In the genomic region with DNA sequence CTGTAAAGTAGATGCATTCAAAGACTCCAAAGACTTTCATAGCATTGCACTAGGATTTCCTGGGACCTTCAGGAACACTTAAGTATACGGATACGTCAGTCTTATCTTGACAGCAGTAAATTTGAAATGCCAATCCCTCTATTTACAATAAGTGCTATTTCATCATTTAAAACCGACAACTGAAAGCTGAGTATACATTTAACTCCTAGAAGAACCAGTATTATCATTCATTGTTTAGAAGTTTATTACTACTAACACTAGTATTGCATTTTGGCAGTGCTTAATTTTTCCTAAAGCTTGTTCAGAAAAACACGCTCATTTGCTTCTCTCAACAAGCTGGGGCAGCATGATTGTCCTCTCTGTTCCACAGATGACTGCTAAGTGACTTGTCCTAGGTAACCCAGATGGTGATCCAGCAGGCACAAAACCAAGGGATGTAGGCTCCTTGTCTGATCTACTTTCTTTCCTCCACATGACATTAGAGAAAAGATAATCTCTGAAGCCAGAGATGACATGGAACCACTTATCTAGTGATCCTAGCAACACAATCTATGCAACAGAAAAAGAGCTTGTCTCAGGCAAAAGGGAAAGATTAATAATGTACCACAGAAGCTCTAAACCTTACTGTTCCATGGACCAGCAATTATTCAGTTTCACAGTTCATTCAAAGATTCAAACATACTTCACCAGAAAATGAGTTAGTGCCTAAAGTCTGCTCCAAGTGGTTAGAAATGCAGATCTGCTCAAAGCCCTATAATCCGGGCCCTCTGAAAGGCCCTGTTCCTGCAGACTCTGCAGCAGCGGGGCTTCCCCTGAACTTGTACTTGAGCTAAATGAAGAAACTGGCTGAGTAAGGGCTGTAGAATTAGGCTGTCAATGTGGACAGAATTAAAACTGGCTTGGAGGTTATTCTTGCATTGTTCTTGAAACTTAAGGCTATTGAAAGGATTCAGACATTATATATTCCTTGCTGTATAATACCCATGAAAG, we compare ENCODE assay signal across 8 cellular contexts. TPM values are rescaled to one million over a fixed set of nuclear protein-coding genes. Genes with fewer than 3 reads are reported as not detected.
DNase-seq lines count a peak whose midpoint lies in the region; TF ChIP-seq lines count a peak whose summit lies in the region.

No MANE protein-coding gene starts in this region.

- H4K20me1 ChIP-seq in KMS-11 (ENCODE audit: insufficient read depth): no peaks in the 10 kb centered on the region

- H3K4me1 ChIP-seq in KMS-11 (ENCODE audit: low read depth, poor library complexity, severe bottlenecking) (peaks cover 47% of the 10 kb centered on the region), mesodermal cell (ENCODE audit: control insufficient read depth, insufficient read depth, low read length, poor library complexity, severe bottlenecking) (peaks cover 56% of the 10 kb centered on the region), uterus (peaks cover 0 to 6% of the 10 kb centered on the region in 2 donors)

- H3K9ac ChIP-seq in KMS-11: no peak overlapping the region

- H3K27me3 ChIP-seq in KMS-11 (ENCODE audit: insufficient read depth, low read depth): no peaks in the 10 kb centered on the region
- no peaks in the 10 kb centered on the region for H3K27me3 ChIP-seq in uterus

- intact Hi-C loops in uterus (cut with DNase I; ENCODE audit: low total_unique reads): no loop called here

- peak overlapping the region; percentile 74 for H3K4me2 ChIP-seq in KMS-11

- H3K36me3 ChIP-seq in KMS-11 (ENCODE audit: insufficient read depth): no peaks in the 10 kb centered on the region
- H3K36me3 ChIP-seq in mesodermal cell (ENCODE audit: control insufficient read depth, insufficient read depth, low read length): peaks cover 45% of the 10 kb centered on the region
- H3K36me3 ChIP-seq in uterus: no peaks in the 10 kb centered on the region

- no peak for TF ChIP-seq POLR2A in uterus (IDR thresholded peaks at IDR 0.05)

- TF ChIP-seq CTCF in GM20000 (IDR thresholded peaks at IDR 0.05; ENCODE audit: extremely low read depth, missing control alignments) (no peak), KMS-11 (conservative IDR thresholded peaks at IDR 0.05; ENCODE audit: low read depth, low read length) (no peak), astrocyte of the cerebellum (IDR thresholded peaks at IDR 0.05; ENCODE audit: low read depth, low read length, missing control alignments) (no peak), uterus (IDR thresholded peaks at IDR 0.05) (no peak)

- 88% methylated on average over 5 of the region's 6 CpGs for WGBS in mesodermal cell (ENCODE audit: insufficient coverage in 2 of 2), 2 experiments

- H3K9me3 ChIP-seq in mesodermal cell (ENCODE audit: control insufficient read depth, low read length): no peaks in the 10 kb centered on the region
- H3K9me3 ChIP-seq in uterus: no peaks in the 10 kb centered on the region

- H3K27ac ChIP-seq in KMS-11 (peak overlapping the region; percentile 64; the same call in 1 of the 2 replicates), mesodermal cell (ENCODE audit: low read depth, low read length, severe bottlenecking) (peak overlapping the region; percentile 65), uterus (peak overlapping the region; percentile 84 to 94)

- in situ Hi-C loops in astrocyte of the cerebellum (cut with HindIII; ENCODE audit: low sequenced_read_pairs): loop anchor here (5.0 kb wide), 2 partner anchors 51 to 101 kb away; no protein-coding TSS in a partner anchor

- H3K4me3 ChIP-seq in KMS-11 (IDR thresholded peaks at IDR 0.05; ENCODE audit: insufficient read depth, low read depth, low read length) (no peak overlapping the region), astrocyte of the cerebellum (ENCODE audit: low read depth, low read length) (peak overlapping the region; percentile 1), mesodermal cell (ENCODE audit: extremely low read depth, insufficient read depth, low read length, poor library complexity, severe bottlenecking) (no peak overlapping the region), uterus (no peak overlapping the region)

- H2AFZ ChIP-seq in KMS-11 (ENCODE audit: low read depth): 0 out of 2 replicates have a peak overlapping the region, but pooled peaks have one; percentile 3

- DNase-seq in AG20443 (ENCODE audit: low spot score) (peak; percentile 30), GM20000 (ENCODE audit: low spot score) (peak; percentile 55), astrocyte of the cerebellum (ENCODE audit: low read depth) (no peak), uterus (no peak), iPS-NIHi11 (ENCODE audit: low spot score) (no peak), NCI-H146 (lab: John Stamatoyannopoulos, UW) (no peak)

- no peaks in the 10 kb centered on the region for H3K79me2 ChIP-seq in KMS-11 (ENCODE audit: insufficient read depth, low read depth)

RNA-seq across cellular contexts. Expression of a gene that starts 5.2 kb away (rescaled TPM):
- 28.1 TPM for polyA plus RNA-seq in mesodermal cell (2013, experiment 1 of 2)
- polyA plus RNA-seq in mesodermal cell (2013, experiment 2 of 2): 22.3 TPM
- 10 to 100 TPM in 3 of 4 donors, 1 to 10 TPM in 1; 8.2 to 35.9 (median 19.8) TPM for total RNA-seq in uterus

RNA-seq across cellular contexts. Expression of a gene that starts 51.9 kb away (rescaled TPM):
- 33.1 TPM for polyA plus RNA-seq in mesodermal cell (2013, experiment 1 of 2)
- 35.5 TPM for polyA plus RNA-seq in mesodermal cell (2013, experiment 2 of 2)
- 10 to 100 TPM; 36.9 to 48.8 (median 42.5) TPM for total RNA-seq in uterus

RNA-seq across cellular contexts. Expression of a gene that starts 52.0 kb away (rescaled TPM):
- polyA plus RNA-seq in mesodermal cell (2013, experiment 1 of 2): 7.6 TPM
- polyA plus RNA-seq in mesodermal cell (2013, experiment 2 of 2): 9.4 TPM
- total RNA-seq in uterus: 10 to 100 TPM in 2 of 4 donors, 1 to 10 TPM in 2; 2.4 to 27.7 (median 7.5) TPM

Comparison
In these comparisons a context has a peak if more than half of its experiments do, and no peak if none do; other contexts are left out.
1. DNase-seq: peak in AG20443 (single experiment) and GM20000 (single experiment); none in astrocyte of the cerebellum (single experiment), uterus (0 of 2), iPS-NIHi11 (single experiment) and NCI-H146 (single experiment).
2. Peak in every context shown above with its lines, with median percentiles within 50 percentile points of each other: H3K27ac ChIP-seq.